Comparison of ENCODE assay signal across 22 cellular contexts in genomic region chr20:48187891-48188290, GRCh38.
A peak's percentile ranks its signal among the peaks of the same experiment; 100 is the strongest.
DNase-seq lines count a peak whose midpoint lies in the region; ATAC-seq, FAIRE-seq and TF ChIP-seq lines count a peak whose summit lies in the region.
"Had no signal": no experiment of that assay in that cellular context is flagged by ENCODE, and none has a peak within 500 bp of the region (broad histone marks: within the 10 kb centered on the region; RNA-seq: fewer than 3 reads in every experiment).

No MANE protein-coding gene starts in this region.

- H2BK120ac ChIP-seq in IMR-90 (ENCODE audit: low read depth, low read length) = no peak overlapping the region
- H2BK120ac ChIP-seq in mesendoderm (ENCODE audit: low read depth, low read length) = no peak overlapping the region

- H3K9me3 ChIP-seq in IMR-90 (ENCODE audit: control insufficient read depth, insufficient read depth, low read length) = no peaks in the 10 kb centered on the region

- H3K14ac ChIP-seq in IMR-90 (replicated peaks; ENCODE audit: low read depth, low read length) = no peak overlapping the region

- H3K9me1 ChIP-seq in IMR-90 (ENCODE audit: insufficient read depth, low read length) = no peaks in the 10 kb centered on the region

- no peak overlapping the region for H4K91ac ChIP-seq in IMR-90 (ENCODE audit: insufficient read depth, low read depth, low read length)

- H3K4me2 ChIP-seq in IMR-90 (ENCODE audit: low read depth, low read length) (no peak overlapping the region), mesendoderm (ENCODE audit: low read length) (no peak overlapping the region)

- H2AFZ ChIP-seq in IMR-90 (replicated peaks; ENCODE audit: low read length, poor library complexity) = no peak overlapping the region

- H2AK9ac ChIP-seq in IMR-90 (replicated peaks; ENCODE audit: low read depth, low read length, poor library complexity) = no peak overlapping the region

- H2BK5ac ChIP-seq in IMR-90 (ENCODE audit: low read depth, low read length, poor library complexity, severe bottlenecking) = no peak overlapping the region
- H2BK5ac ChIP-seq in mesendoderm (ENCODE audit: low read length) = peak overlapping the region; percentile 19

- in situ Hi-C loops in IMR-90 (cut with MboI; ENCODE audit: low sequenced_read_pairs) = no loop called here

- no peak overlapping the region for H2AK5ac ChIP-seq in IMR-90 (ENCODE audit: low read depth, low read length)
- peak overlapping the region; percentile 18 for H2AK5ac ChIP-seq in mesendoderm (ENCODE audit: low read length)

- H3K27ac ChIP-seq in IMR-90 (ENCODE audit: insufficient read depth, low read length) (no peak overlapping the region), mesendoderm (ENCODE audit: low read depth, low read length) (no peak overlapping the region)
- H3K27ac ChIP-seq: 22Rv1 had no signal

- dilution Hi-C loops in IMR-90 (cut with HindIII; ENCODE audit: low sequenced_read_pairs, unreplicated experiment) = no loop called here

- ATAC-seq in IMR-90 (ENCODE audit: low read depth) (no peak), GM19397 (IDR thresholded peaks at IDR 0.05; ENCODE audit: unreplicated experiment) (no peak)

- H3K4ac ChIP-seq in IMR-90 (ENCODE audit: low read depth, low read length) (no peak overlapping the region), mesendoderm (ENCODE audit: low read depth, low read length) (no peak overlapping the region)

- POLR2A ChIA-PET in AG04449 (lab: Yijun Ruan, JAX) (no interaction called here), IMR-90 (lab: Charles Lee; ENCODE audit: unreplicated experiment) (no interaction called here)

- no peaks in the 10 kb centered on the region for H3K4me1 ChIP-seq in IMR-90 (ENCODE audit: control insufficient read depth, insufficient read depth, low read length)
- peaks cover 9% of the 10 kb centered on the region for H3K4me1 ChIP-seq in mesendoderm (ENCODE audit: control insufficient read depth, low read depth, low read length)

- CTCF ChIA-PET in AG04449 (lab: Yijun Ruan, JAX) = no interaction called here
- CTCF ChIA-PET in IMR-90 (lab: Yijun Ruan, JAX) = no interaction called here

- H3K36me3 ChIP-seq in IMR-90 (ENCODE audit: control insufficient read depth, insufficient read depth, low read length) (no peaks in the 10 kb centered on the region), mesendoderm (ENCODE audit: control insufficient read depth, insufficient read depth, low read length) (no peaks in the 10 kb centered on the region)
- H3K36me3 ChIP-seq: MG63 had no signal

- no peaks in the 10 kb centered on the region for H3K27me3 ChIP-seq in IMR-90 (ENCODE audit: control insufficient read depth, insufficient read depth, low read length)
- no peaks in the 10 kb centered on the region for H3K27me3 ChIP-seq in mesendoderm (ENCODE audit: insufficient read depth, low read length, poor library complexity)
- H3K27me3 ChIP-seq: MG63 had no signal

- DNase-seq in AG04449 (ENCODE audit: low read depth, low spot score) = peak; percentile 49
- DNase-seq in IMR-90 = peak; percentile 21
- peak; percentile 94 for DNase-seq in astrocyte of the hippocampus (ENCODE audit: low read depth, low spot score)
- DNase-seq in mesendoderm = no peak
- DNase-seq in frontal cortex (ENCODE audit: low spot score in 2 of 2) = no peak
- no peak for DNase-seq in amygdala (lab: John Stamatoyannopoulos, UW)
- no peak for DNase-seq in AG20443 (ENCODE audit: low spot score)
- DNase-seq: C1 segment of cervical spinal cord, DND-41, GF-D8, KG1, MG63, NCI-H1092, NCI-H2081 treated with DMSO at 0.1 percent for 48 hours, NCI-H524, SHP77 treated with DMSO at 0.1 percent for 48 hours had no signal

- no peak for TF ChIP-seq RAD21 in IMR-90 (IDR thresholded peaks at IDR 0.05; ENCODE audit: low read length)

- H3K23ac ChIP-seq in IMR-90 (ENCODE audit: low read depth, low read length) (no peak overlapping the region), mesendoderm (ENCODE audit: low read length) (no peak overlapping the region)

- H4K8ac ChIP-seq in IMR-90 (ENCODE audit: low read depth in 2 of 2, low read length in 2 of 2) = no peak overlapping the region
- no peak overlapping the region for H4K8ac ChIP-seq in mesendoderm (ENCODE audit: low read depth, low read length)

- BruUV-seq in IMR-90 (replicated peaks; lab: Mats Ljungman, UMichigan) = no TSS peak

- no peaks in the 10 kb centered on the region for H4K20me1 ChIP-seq in IMR-90 (ENCODE audit: insufficient read depth, low read length)

- intact Hi-C loops in IMR-90 (cut with micrococcal nuclease) = no loop called here

- H3K79me1 ChIP-seq in IMR-90 (ENCODE audit: low read depth in 1 of 2, low read length in 2 of 2) (no peaks in the 10 kb centered on the region), mesendoderm (ENCODE audit: low read length) (no peaks in the 10 kb centered on the region)

- no peak overlapping the region for H2BK20ac ChIP-seq in IMR-90 (ENCODE audit: low read depth, low read length)

- H3K56ac ChIP-seq in IMR-90 (ENCODE audit: extremely low read depth, insufficient read depth, low read length) (no peak overlapping the region), mesendoderm (ENCODE audit: low read length) (no peak overlapping the region)

- no peak for TF ChIP-seq CTCF in AG04449 (IDR thresholded peaks at IDR 0.05; ENCODE audit: insufficient read depth, low read length, missing control alignments)
- no peak for TF ChIP-seq CTCF in IMR-90 (conservative IDR thresholded peaks at IDR 0.05; ENCODE audit: low read depth, low read length)

- H2BK15ac ChIP-seq in IMR-90 (ENCODE audit: low read depth, low read length) (no peak overlapping the region), mesendoderm (replicated peaks; ENCODE audit: low read depth) (no peak overlapping the region)

- TF ChIP-seq POLR2A in IMR-90 (IDR thresholded peaks at IDR 0.05; ENCODE audit: low read depth, low read length) = no peak

- WGBS in IMR-90 (ENCODE audit: extremely low coverage in 2 of 2, insufficient read length in 1 of 2), 2 experiments = no CpG with 5 or more reads among the region's 7 CpGs
- WGBS in mesendoderm (ENCODE audit: extremely low coverage, insufficient coverage, low lambda C conversion rate) = no CpG with 5 or more reads among the region's 7 CpGs

- no peaks in the 10 kb centered on the region for H3K79me2 ChIP-seq in mesendoderm (ENCODE audit: control insufficient read depth, insufficient read depth, low read length)

- no peak overlapping the region for H3K4me3 ChIP-seq in AG04449 (ENCODE audit: low read depth, low read length)
- no peak overlapping the region for H3K4me3 ChIP-seq in IMR-90 (ENCODE audit: insufficient read depth, low read depth, low read length)
- H3K4me3 ChIP-seq in mesendoderm (ENCODE audit: low read length) = no peak overlapping the region
- H3K4me3 ChIP-seq: MG63 had no signal

- H3K9ac ChIP-seq in IMR-90 (ENCODE audit: low read depth, low read length) (no peak overlapping the region), mesendoderm (ENCODE audit: low read length) (no peak overlapping the region)

- no peak for FAIRE-seq in frontal cortex (lab: Jason Lieb, UNC)
- FAIRE-seq: GM12891, GM18507, H1, RCC 7860 had no signal

- H3K18ac ChIP-seq in IMR-90 (ENCODE audit: low read depth, low read length) (no peak overlapping the region), mesendoderm (ENCODE audit: low read length) (no peak overlapping the region)

- H4K5ac ChIP-seq in IMR-90 (ENCODE audit: low read depth, low read length) = no peak overlapping the region
- H4K5ac ChIP-seq in mesendoderm (ENCODE audit: low read length) = no peak overlapping the region

TF ChIP-seq in IMR-90, 13 proteins besides CTCF, POLR2A, EP300 and RAD21:
- TF ChIP-seq CHD1 (IDR thresholded peaks at IDR 0.05; ENCODE audit: low read depth, low read length) (no peak), USF2 (IDR thresholded peaks at IDR 0.05; ENCODE audit: low read depth, low read length) (no peak), MAZ (IDR thresholded peaks at IDR 0.05; ENCODE audit: borderline replicate concordance, low read depth, low read length) (no peak), FOS (IDR thresholded peaks at IDR 0.05; ENCODE audit: low read depth, low read length) (no peak), MXI1 (IDR thresholded peaks at IDR 0.05; ENCODE audit: borderline replicate concordance, low read depth, low read length) (no peak), RCOR1 (IDR thresholded peaks at IDR 0.05; ENCODE audit: insufficient replicate concordance, low read length) (no peak), BHLHE40 (IDR thresholded peaks at IDR 0.05; ENCODE audit: low read depth, low read length) (no peak), MAFK (IDR thresholded peaks at IDR 0.05; ENCODE audit: low read depth, low read length) (no peak), RFX5 (IDR thresholded peaks at IDR 0.05; ENCODE audit: low read depth, low read length) (no peak), NFE2L2 (IDR thresholded peaks at IDR 0.05; ENCODE audit: low read depth, low read length) (no peak), SMC3 (IDR thresholded peaks at IDR 0.05; ENCODE audit: low read depth, low read length) (no peak), CEBPB (IDR thresholded peaks at IDR 0.05; ENCODE audit: low read depth, low read length) (no peak)
- TF ChIP-seq, protein P1, sequence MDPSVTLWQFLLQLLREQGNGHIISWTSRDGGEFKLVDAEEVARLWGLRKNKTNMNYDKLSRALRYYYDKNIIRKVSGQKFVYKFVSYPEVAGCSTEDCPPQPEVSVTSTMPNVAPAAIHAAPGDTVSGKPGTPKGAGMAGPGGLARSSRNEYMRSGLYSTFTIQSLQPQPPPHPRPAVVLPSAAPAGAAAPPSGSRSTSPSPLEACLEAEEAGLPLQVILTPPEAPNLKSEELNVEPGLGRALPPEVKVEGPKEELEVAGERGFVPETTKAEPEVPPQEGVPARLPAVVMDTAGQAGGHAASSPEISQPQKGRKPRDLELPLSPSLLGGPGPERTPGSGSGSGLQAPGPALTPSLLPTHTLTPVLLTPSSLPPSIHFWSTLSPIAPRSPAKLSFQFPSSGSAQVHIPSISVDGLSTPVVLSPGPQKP (IDR thresholded peaks at IDR 0.05; ENCODE audit: borderline replicate concordance, low read depth, low read length) = no peak

Comparison
In these comparisons a context has a peak if more than half of its experiments do, and no peak if none do; other contexts are left out.
1. DNase-seq: peak in AG04449 (single experiment), IMR-90 (single experiment) and astrocyte of the hippocampus (single experiment); none in mesendoderm (single experiment), frontal cortex (0 of 2), amygdala (0 of 56) and AG20443 (single experiment).